16 cellular contexts compared by ENCODE assay signal in genomic region chr14:104998801-104999200, GRCh38. TPM values are rescaled to one million over a fixed set of nuclear protein-coding genes. Genes with fewer than 3 reads are reported as not detected.
DNase-seq lines count a peak whose midpoint lies in the region; ATAC-seq and TF ChIP-seq lines count a peak whose summit lies in the region.
"Had no signal": no experiment of that assay in that cellular context is flagged by ENCODE, and none has a peak within 500 bp of the region (broad histone marks: within the 10 kb centered on the region; RNA-seq: fewer than 3 reads in every experiment).

No MANE protein-coding gene starts in this region.

- no peaks in the 10 kb centered on the region for H3K4me1 ChIP-seq in left ventricle myocardium inferior

- H3K27me3 Mint-ChIP-seq in stimulated activated naive B cell treated with anti-CD40 and anti-IgM and Interleukin-4, amounts not matched to agents 10 μg/mL and 1 μg/mL and 100 μg/mL, for 72 hours: no peaks in the 10 kb centered on the region
- H3K27me3 Mint-ChIP-seq: CD4-positive, alpha-beta T cell had no signal

- peaks cover 7 to 24% of the 10 kb centered on the region in 2 donors for H3K36me3 Mint-ChIP-seq in stimulated activated naive B cell treated with anti-CD40 and anti-IgM and Interleukin-4, amounts not matched to agents 10 μg/mL and 1 μg/mL and 100 μg/mL, for 72 hours

- DNase-seq in left ventricle myocardium superior (peak; percentile 13), left ventricle myocardium inferior (no peak), NCI-H2171 treated with DMSO at 0.1 percent for 48 hours (lab: John Stamatoyannopoulos, UW) (peak; percentile 88), SHP77 (lab: John Stamatoyannopoulos, UW) (peak; percentile 81 to 86), NCI-H146 (lab: John Stamatoyannopoulos, UW) (no peak), foreskin melanocyte (no peak)
- DNase-seq in stimulated activated naive B cell treated with anti-CD40 and anti-IgM and Interleukin-4, amounts not matched to agents 10 μg/mL and 1 μg/mL and 100 μg/mL, for 72 hours: no peak
- DNase-seq: ACHN; CD4-positive, alpha-beta T cell; NCI-H1417 treated with DMSO at 0.1 percent for 48 hours had no signal

- H3K4me3 ChIP-seq in left ventricle myocardium inferior: no peak overlapping the region
- H3K4me3 ChIP-seq: MG63 had no signal

- H3K4me3 Mint-ChIP-seq in stimulated activated naive B cell treated with anti-CD40 and anti-IgM and Interleukin-4, amounts not matched to agents 10 μg/mL and 1 μg/mL and 100 μg/mL, for 72 hours: no peak overlapping the region
- H3K4me3 Mint-ChIP-seq: CD4-positive, alpha-beta T cell; T-helper 2 cell treated with Interferon-gamma antibody and Interleukin-4, amounts not matched to agents 5 μg/mL and 100 μg/mL, for 36 hours had no signal

- H3K27me3 ChIP-seq in left ventricle myocardium inferior (ENCODE audit: low read depth): no peaks in the 10 kb centered on the region
- H3K27me3 ChIP-seq: MG63 had no signal

- H3K36me3 ChIP-seq in left ventricle myocardium inferior: peaks cover 6% of the 10 kb centered on the region

- H3K4me1 Mint-ChIP-seq in stimulated activated naive B cell treated with anti-CD40 and anti-IgM and Interleukin-4, amounts not matched to agents 10 μg/mL and 1 μg/mL and 100 μg/mL, for 72 hours: no peaks in the 10 kb centered on the region

- ATAC-seq in left ventricle myocardium superior: no peak
- no peak for ATAC-seq in stimulated activated naive B cell treated with anti-CD40 and anti-IgM and Interleukin-4, amounts not matched to agents 10 μg/mL and 1 μg/mL and 100 μg/mL, for 72 hours (replicated peaks)
- ATAC-seq in GM19023 (IDR thresholded peaks at IDR 0.05; ENCODE audit: unreplicated experiment): no peak
- ATAC-seq: HepG2, Panc1 had no signal

- no peaks in the 10 kb centered on the region for H3K9me3 Mint-ChIP-seq in stimulated activated naive B cell treated with anti-CD40 and anti-IgM and Interleukin-4, amounts not matched to agents 10 μg/mL and 1 μg/mL and 100 μg/mL, for 72 hours
- H3K9me3 Mint-ChIP-seq: CD4-positive, alpha-beta T cell had no signal

- peak overlapping the region; percentile 39 for H3K27ac Mint-ChIP-seq in stimulated activated naive B cell treated with anti-CD40 and anti-IgM and Interleukin-4, amounts not matched to agents 10 μg/mL and 1 μg/mL and 100 μg/mL, for 72 hours
- H3K27ac Mint-ChIP-seq: CD4-positive, alpha-beta T cell; T-helper 2 cell treated with Interferon-gamma antibody and Interleukin-4, amounts not matched to agents 5 μg/mL and 100 μg/mL, for 36 hours had no signal

- peaks cover 5% of the 10 kb centered on the region for H3K9me3 ChIP-seq in left ventricle myocardium inferior (replicated peaks)
- H3K9me3 ChIP-seq: MG63 had no signal

- H3K27ac ChIP-seq in left ventricle myocardium inferior (replicated peaks): no peak overlapping the region
- H3K27ac ChIP-seq: KMS-11 had no signal

- TF ChIP-seq CTCF in left ventricle myocardium inferior (IDR thresholded peaks at IDR 0.05; ENCODE audit: borderline replicate concordance): no peak

- intact Hi-C loops in left ventricle myocardium superior (cut with micrococcal nuclease) (no loop called here), left ventricle myocardium inferior (cut with micrococcal nuclease) (no loop called here)

RNA-seq across cellular contexts. Expression of gene CLBA1, which starts 13.2 kb away (rescaled TPM):
- 1.5 TPM for total RNA-seq in left ventricle myocardium superior
- total RNA-seq in left ventricle myocardium inferior: 2.4 TPM

RNA-seq across cellular contexts. Expression of gene AHNAK2, which starts 20.6 kb away (rescaled TPM):
- total RNA-seq in left ventricle myocardium superior (2.5 TPM), left ventricle myocardium inferior (2.5 TPM)

RNA-seq across cellular contexts. Expression of gene CDCA4, which starts 22.1 kb away (rescaled TPM):
- total RNA-seq in left ventricle myocardium superior: 1.9 TPM
- 2.0 TPM for total RNA-seq in left ventricle myocardium inferior

Comparison
In these comparisons a context has a peak if more than half of its experiments do, and no peak if none do; other contexts are left out.
1. DNase-seq: peak in left ventricle myocardium superior (single experiment), NCI-H2171 treated with DMSO at 0.1 percent for 48 hours (single experiment) and SHP77 (2 of 2); none in left ventricle myocardium inferior (single experiment), stimulated activated naive B cell treated with anti-CD40 and anti-IgM and Interleukin-4, amounts not matched to agents 10 μg/mL and 1 μg/mL and 100 μg/mL, for 72 hours (single experiment), NCI-H146 (single experiment) and foreskin melanocyte (single experiment).